ENCODE assay signal across 2 cellular contexts in the genomic region with DNA sequence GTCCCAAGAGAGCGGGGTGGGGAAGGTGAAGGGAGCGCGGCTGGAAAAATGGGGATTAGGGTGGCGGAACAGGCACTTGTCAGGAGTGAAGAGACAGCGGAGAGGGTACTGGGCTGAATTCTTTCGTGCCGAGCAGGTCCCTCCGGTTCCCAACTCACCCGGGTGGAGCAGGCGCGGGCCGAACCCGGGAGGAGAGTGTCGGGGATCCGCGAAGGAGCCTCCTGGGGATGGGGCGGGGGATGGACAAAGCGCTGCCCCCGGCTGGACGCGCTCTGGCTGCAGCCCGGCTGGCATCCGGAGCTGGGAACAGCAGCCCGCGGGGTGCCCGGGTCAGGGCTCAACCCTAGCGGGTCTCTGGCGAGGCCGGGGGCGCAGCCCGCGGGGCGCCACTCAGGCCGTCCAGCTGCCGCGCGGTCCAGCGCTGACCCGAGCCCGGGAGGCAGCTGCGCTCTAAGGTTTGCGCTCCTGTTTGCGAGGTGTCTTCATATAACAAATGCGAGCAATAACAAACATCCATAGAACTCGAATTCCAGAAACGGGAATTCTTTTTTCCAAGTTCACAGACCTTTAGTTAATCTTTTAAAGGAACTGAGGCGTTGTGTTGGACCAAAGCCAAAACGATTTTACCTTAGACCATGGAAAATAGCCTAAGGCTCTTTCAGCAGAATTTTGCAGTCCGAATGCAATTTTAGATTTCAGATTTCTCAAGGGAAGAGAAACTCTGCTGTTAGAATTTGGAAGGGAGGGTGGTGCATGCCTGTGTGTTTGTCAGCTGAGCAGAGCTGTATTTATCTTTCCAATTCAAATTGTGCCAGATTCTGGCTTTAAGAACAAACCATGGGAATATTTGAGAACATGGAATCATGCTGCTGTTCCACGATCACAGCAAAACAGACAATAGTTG.
A peak's percentile ranks its signal among the peaks of the same experiment; 100 is the strongest.
TF ChIP-seq lines count a peak whose summit lies in the region.

No MANE protein-coding gene starts in this region.

TF ChIP-seq in Ishikawa, 13 proteins besides CTCF, POLR2A, EP300 and RAD21:
- no peak for TF ChIP-seq FOXM1 (IDR thresholded peaks at IDR 0.05; ENCODE audit: borderline replicate concordance, low read depth)
- peak; percentile 56; the same call in 1 of the 2 replicates for TF ChIP-seq ZBTB7A (IDR thresholded peaks at IDR 0.05; ENCODE audit: low read depth)
- no peak for TF ChIP-seq TAF1 (IDR thresholded peaks at IDR 0.05; ENCODE audit: low read depth)
- TF ChIP-seq USF1 (IDR thresholded peaks at IDR 0.05): no peak
- TF ChIP-seq NFIC (IDR thresholded peaks at IDR 0.05): 0 out of 2 replicates have a peak, but pooled peaks have one; percentile 35
- no peak for TF ChIP-seq CREB1 (IDR thresholded peaks at IDR 0.05; ENCODE audit: low read depth)
- no peak for TF ChIP-seq CEBPB (IDR thresholded peaks at IDR 0.05)
- TF ChIP-seq, protein P1, sequence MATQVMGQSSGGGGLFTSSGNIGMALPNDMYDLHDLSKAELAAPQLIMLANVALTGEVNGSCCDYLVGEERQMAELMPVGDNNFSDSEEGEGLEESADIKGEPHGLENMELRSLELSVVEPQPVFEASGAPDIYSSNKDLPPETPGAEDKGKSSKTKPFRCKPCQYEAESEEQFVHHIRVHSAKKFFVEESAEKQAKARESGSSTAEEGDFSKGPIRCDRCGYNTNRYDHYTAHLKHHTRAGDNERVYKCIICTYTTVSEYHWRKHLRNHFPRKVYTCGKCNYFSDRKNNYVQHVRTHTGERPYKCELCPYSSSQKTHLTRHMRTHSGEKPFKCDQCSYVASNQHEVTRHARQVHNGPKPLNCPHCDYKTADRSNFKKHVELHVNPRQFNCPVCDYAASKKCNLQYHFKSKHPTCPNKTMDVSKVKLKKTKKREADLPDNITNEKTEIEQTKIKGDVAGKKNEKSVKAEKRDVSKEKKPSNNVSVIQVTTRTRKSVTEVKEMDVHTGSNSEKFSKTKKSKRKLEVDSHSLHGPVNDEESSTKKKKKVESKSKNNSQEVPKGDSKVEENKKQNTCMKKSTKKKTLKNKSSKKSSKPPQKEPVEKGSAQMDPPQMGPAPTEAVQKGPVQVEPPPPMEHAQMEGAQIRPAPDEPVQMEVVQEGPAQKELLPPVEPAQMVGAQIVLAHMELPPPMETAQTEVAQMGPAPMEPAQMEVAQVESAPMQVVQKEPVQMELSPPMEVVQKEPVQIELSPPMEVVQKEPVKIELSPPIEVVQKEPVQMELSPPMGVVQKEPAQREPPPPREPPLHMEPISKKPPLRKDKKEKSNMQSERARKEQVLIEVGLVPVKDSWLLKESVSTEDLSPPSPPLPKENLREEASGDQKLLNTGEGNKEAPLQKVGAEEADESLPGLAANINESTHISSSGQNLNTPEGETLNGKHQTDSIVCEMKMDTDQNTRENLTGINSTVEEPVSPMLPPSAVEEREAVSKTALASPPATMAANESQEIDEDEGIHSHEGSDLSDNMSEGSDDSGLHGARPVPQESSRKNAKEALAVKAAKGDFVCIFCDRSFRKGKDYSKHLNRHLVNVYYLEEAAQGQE (IDR thresholded peaks at IDR 0.05; ENCODE audit: low read depth): no peak
- TF ChIP-seq TCF12 (IDR thresholded peaks at IDR 0.05; ENCODE audit: low read depth): no peak
- TF ChIP-seq TEAD4 (IDR thresholded peaks at IDR 0.05): no peak
- TF ChIP-seq YY1 (IDR thresholded peaks at IDR 0.05; ENCODE audit: low read depth): no peak

TF ChIP-seq in HepG2, 621 proteins besides CTCF, POLR2A, EP300 and RAD21:
- TF ChIP-seq RELA (CRISPR knock-in tag; IDR thresholded peaks at IDR 0.05) (no peak), ZNF225 (CRISPR knock-in tag; IDR thresholded peaks at IDR 0.05) (no peak), RFXAP (CRISPR knock-in tag; IDR thresholded peaks at IDR 0.05; ENCODE audit: borderline replicate concordance) (no peak), CAMTA2 (CRISPR knock-in tag; IDR thresholded peaks at IDR 0.05; ENCODE audit: borderline replicate concordance) (no peak), ETV5 (CRISPR knock-in tag; IDR thresholded peaks at IDR 0.05; ENCODE audit: borderline replicate concordance) (no peak), ETV6 (CRISPR knock-in tag; conservative IDR thresholded peaks at IDR 0.05) (no peak)
- TF ChIP-seq, protein P2, sequence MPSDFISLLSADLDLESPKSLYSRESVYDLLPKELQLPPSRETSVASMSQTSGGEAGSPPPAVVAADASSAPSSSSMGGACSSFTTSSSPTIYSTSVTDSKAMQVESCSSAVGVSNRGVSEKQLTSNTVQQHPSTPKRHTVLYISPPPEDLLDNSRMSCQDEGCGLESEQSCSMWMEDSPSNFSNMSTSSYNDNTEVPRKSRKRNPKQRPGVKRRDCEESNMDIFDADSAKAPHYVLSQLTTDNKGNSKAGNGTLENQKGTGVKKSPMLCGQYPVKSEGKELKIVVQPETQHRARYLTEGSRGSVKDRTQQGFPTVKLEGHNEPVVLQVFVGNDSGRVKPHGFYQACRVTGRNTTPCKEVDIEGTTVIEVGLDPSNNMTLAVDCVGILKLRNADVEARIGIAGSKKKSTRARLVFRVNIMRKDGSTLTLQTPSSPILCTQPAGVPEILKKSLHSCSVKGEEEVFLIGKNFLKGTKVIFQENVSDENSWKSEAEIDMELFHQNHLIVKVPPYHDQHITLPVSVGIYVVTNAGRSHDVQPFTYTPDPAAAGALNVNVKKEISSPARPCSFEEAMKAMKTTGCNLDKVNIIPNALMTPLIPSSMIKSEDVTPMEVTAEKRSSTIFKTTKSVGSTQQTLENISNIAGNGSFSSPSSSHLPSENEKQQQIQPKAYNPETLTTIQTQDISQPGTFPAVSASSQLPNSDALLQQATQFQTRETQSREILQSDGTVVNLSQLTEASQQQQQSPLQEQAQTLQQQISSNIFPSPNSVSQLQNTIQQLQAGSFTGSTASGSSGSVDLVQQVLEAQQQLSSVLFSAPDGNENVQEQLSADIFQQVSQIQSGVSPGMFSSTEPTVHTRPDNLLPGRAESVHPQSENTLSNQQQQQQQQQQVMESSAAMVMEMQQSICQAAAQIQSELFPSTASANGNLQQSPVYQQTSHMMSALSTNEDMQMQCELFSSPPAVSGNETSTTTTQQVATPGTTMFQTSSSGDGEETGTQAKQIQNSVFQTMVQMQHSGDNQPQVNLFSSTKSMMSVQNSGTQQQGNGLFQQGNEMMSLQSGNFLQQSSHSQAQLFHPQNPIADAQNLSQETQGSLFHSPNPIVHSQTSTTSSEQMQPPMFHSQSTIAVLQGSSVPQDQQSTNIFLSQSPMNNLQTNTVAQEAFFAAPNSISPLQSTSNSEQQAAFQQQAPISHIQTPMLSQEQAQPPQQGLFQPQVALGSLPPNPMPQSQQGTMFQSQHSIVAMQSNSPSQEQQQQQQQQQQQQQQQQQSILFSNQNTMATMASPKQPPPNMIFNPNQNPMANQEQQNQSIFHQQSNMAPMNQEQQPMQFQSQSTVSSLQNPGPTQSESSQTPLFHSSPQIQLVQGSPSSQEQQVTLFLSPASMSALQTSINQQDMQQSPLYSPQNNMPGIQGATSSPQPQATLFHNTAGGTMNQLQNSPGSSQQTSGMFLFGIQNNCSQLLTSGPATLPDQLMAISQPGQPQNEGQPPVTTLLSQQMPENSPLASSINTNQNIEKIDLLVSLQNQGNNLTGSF (CRISPR knock-in tag; IDR thresholded peaks at IDR 0.05): no peak
